ENCODE assay signal across 21 cellular contexts in genomic region chr3:128702391-128702790, GRCh38. TPM values are rescaled to one million over a fixed set of nuclear protein-coding genes. Genes with fewer than 3 reads are reported as not detected.
DNase-seq lines count a peak whose midpoint lies in the region; ATAC-seq and TF ChIP-seq lines count a peak whose summit lies in the region.
"Had no signal": no experiment of that assay in that cellular context is flagged by ENCODE, and none has a peak within 500 bp of the region (broad histone marks: within the 10 kb centered on the region; RNA-seq: fewer than 3 reads in every experiment).

No MANE protein-coding gene starts in this region.

- no peaks in the 10 kb centered on the region for H3K36me3 ChIP-seq in SK-N-SH (replicated peaks in 1 of 2; ENCODE audit: control insufficient read depth in 1 of 2, insufficient read depth in 2 of 2, low read length in 1 of 2)
- H3K36me3 ChIP-seq: Peyer's patch had no signal

- H4K20me1 ChIP-seq in SK-N-SH (ENCODE audit: insufficient read depth) (no peaks in the 10 kb centered on the region), H9 (ENCODE audit: control insufficient read depth, insufficient read depth, insufficient read length) (no peaks in the 10 kb centered on the region)

- H3K4me1 ChIP-seq in SK-N-SH (ENCODE audit: control insufficient read depth in 1 of 2, insufficient read depth in 2 of 2, low read depth in 1 of 2, low read length in 1 of 2), result peaks cover 0 to 16% of the 10 kb centered on the region in 2 experiments; a peak in 2 of 4 replicates
- no peaks in the 10 kb centered on the region for H3K4me1 ChIP-seq in H9 (ENCODE audit: insufficient read depth, low read length)
- H3K4me1 ChIP-seq: Peyer's patch had no signal

- no peak overlapping the region for H3K4me2 ChIP-seq in SK-N-SH
- no peak overlapping the region for H3K4me2 ChIP-seq in H9 (ENCODE audit: insufficient read depth, insufficient read length, low read length)

- H3F3A ChIP-seq in SK-N-SH (replicated peaks; ENCODE audit: insufficient read depth), result no peaks in the 10 kb centered on the region

- no peak overlapping the region for H2BK120ac ChIP-seq in H9 (ENCODE audit: low read depth, low read length, poor library complexity, severe bottlenecking)

- no peaks in the 10 kb centered on the region for H3K36me3 Mint-ChIP-seq in H9 (ENCODE audit: insufficient read depth in 1 of 3, low read depth in 3 of 3)
- H3K36me3 Mint-ChIP-seq: CD4-positive, CD25-positive, alpha-beta regulatory T cell had no signal

- H3K27me3 ChIP-seq in SK-N-SH (ENCODE audit: insufficient read depth) (no peaks in the 10 kb centered on the region), H9 (ENCODE audit: insufficient read depth, low read length) (no peaks in the 10 kb centered on the region)
- H3K27me3 ChIP-seq: Peyer's patch had no signal

- no peak overlapping the region for H4K91ac ChIP-seq in H9 (ENCODE audit: insufficient read length, low read depth, low read length)

- H2BK15ac ChIP-seq in H9 (ENCODE audit: low read depth, low read length), result no peak overlapping the region

- H4K5ac ChIP-seq in H9 (ENCODE audit: insufficient read length, low read depth, low read length), result no peak overlapping the region

- TF ChIP-seq RAD21 in SK-N-SH (IDR thresholded peaks at IDR 0.05; ENCODE audit: low read length), result no peak

- no peaks in the 10 kb centered on the region for H3K79me2 ChIP-seq in SK-N-SH (ENCODE audit: insufficient read depth)
- H3K79me2 ChIP-seq in H9 (ENCODE audit: insufficient read depth, low read length), result no peaks in the 10 kb centered on the region

- peaks cover 6% of the 10 kb centered on the region for H3K23me2 ChIP-seq in H9 (ENCODE audit: insufficient read length, low read depth, low read length, poor library complexity, severe bottlenecking)

- H3K27me3 Mint-ChIP-seq in H9 (ENCODE audit: low read depth), result peaks cover 7% of the 10 kb centered on the region

- H3K4me3 ChIP-seq in SK-N-SH (ENCODE audit: low read depth in 2 of 2, low read length in 1 of 2) (no peak overlapping the region), fibroblast of the aortic adventitia (ENCODE audit: low read depth, low read length) (no peak overlapping the region)
- H3K4me3 ChIP-seq: Peyer's patch had no signal

- H3K4ac ChIP-seq in H9 (ENCODE audit: low read depth, low read length), result no peak overlapping the region

- H2BK5ac ChIP-seq in H9 (ENCODE audit: insufficient read length, low read length), result no peak overlapping the region

- TF ChIP-seq CTCF in SK-N-SH (IDR thresholded peaks at IDR 0.05) (no peak), fibroblast of the aortic adventitia (IDR thresholded peaks at IDR 0.05; ENCODE audit: insufficient read depth, low read length) (no peak), H9 (conservative IDR thresholded peaks at IDR 0.05) (no peak)

- H3K4me3 Mint-ChIP-seq in H9, result no peak overlapping the region
- H3K4me3 Mint-ChIP-seq: CD4-positive, CD25-positive, alpha-beta regulatory T cell had no signal

- H2BK12ac ChIP-seq in H9 (ENCODE audit: insufficient read length, low read depth, low read length), result no peak overlapping the region

- H2AFZ ChIP-seq in SK-N-SH (ENCODE audit: low read depth) (peak overlapping the region; percentile 65; the same call in 1 of the 2 replicates), H9 (ENCODE audit: low read length) (no peak overlapping the region)

- TF ChIP-seq EP300 in SK-N-SH (IDR thresholded peaks at IDR 0.05; ENCODE audit: borderline replicate concordance in 1 of 2, low read depth in 1 of 2, low read length in 1 of 2), result no peak

- H3T11ph ChIP-seq in H9 (ENCODE audit: low read length), result no peak overlapping the region

- no peak overlapping the region for H4K8ac ChIP-seq in H9 (replicated peaks; ENCODE audit: insufficient read length, low read depth, low read length)

- no peak overlapping the region for H2BK20ac ChIP-seq in H9 (ENCODE audit: low read depth, low read length, poor library complexity, severe bottlenecking)

- H3K9me3 ChIP-seq in SK-N-SH, result no peaks in the 10 kb centered on the region
- no peaks in the 10 kb centered on the region for H3K9me3 ChIP-seq in H9 (ENCODE audit: control insufficient read depth, low read depth, low read length)
- H3K9me3 ChIP-seq: Peyer's patch had no signal

- CTCF ChIA-PET in SK-N-SH (lab: Yijun Ruan, JAX), result interaction anchor here (1.2 to 1.5 kb wide), 4 partner anchors 21 to 351 kb away, joined by 3 to 7 read pairs (median 4); no protein-coding TSS in a partner anchor

- H3K23ac ChIP-seq in H9 (ENCODE audit: insufficient read length, low read depth, low read length), result no peak overlapping the region

- H3K9ac ChIP-seq in SK-N-SH, result no peak overlapping the region
- H3K9ac ChIP-seq in H9 (ENCODE audit: extremely low read depth, insufficient read length, low read length), result no peak overlapping the region

- no peaks in the 10 kb centered on the region for H3K9me2 ChIP-seq in SK-N-SH

- POLR2A ChIA-PET in SK-N-SH (lab: Yijun Ruan, JAX), result no interaction called here

- H3K79me1 ChIP-seq in H9 (ENCODE audit: insufficient read depth, low read depth, low read length, poor library complexity, severe bottlenecking), result no peaks in the 10 kb centered on the region

- ATAC-seq in SK-N-SH treated with all-trans-retinoic acid at 6 μM for 48 hours, result no peak
- ATAC-seq in activated CD4-positive, CD25-positive, alpha-beta regulatory T cell treated with anti-CD3 and anti-CD28 coated beads, Interleukin-2, amount 50 U/mL, for 24 hours, result no peak
- ATAC-seq: HCT116 had no signal

- 60% methylated on average over 3 of the region's 3 CpGs for WGBS in SK-N-SH (ENCODE audit: low lambda C conversion rate)
- WGBS in H9 (ENCODE audit: extremely low coverage, insufficient read length, low lambda C conversion rate), result no CpG with 5 or more reads among the region's 3 CpGs

- no peaks in the 10 kb centered on the region for H3K9me3 Mint-ChIP-seq in H9
- H3K9me3 Mint-ChIP-seq: CD4-positive, CD25-positive, alpha-beta regulatory T cell had no signal

- H3K14ac ChIP-seq in H9 (ENCODE audit: insufficient read depth, low read length), result no peak overlapping the region

- no peak overlapping the region for H3K18ac ChIP-seq in H9 (ENCODE audit: insufficient read length, low read depth, low read length)

- H3K4me1 Mint-ChIP-seq in H9, result peaks cover 0 to 5% of the 10 kb centered on the region in 2 experiments; a peak in 1 of 4 replicates

- no peak overlapping the region for H2AK5ac ChIP-seq in H9 (ENCODE audit: insufficient read length, low read length)

- DNase-seq in SK-N-SH (peak; percentile 46), HPDE6-E6E7 (ENCODE audit: extremely low spot score) (peak; percentile 69), fibroblast of the aortic adventitia (ENCODE audit: low read depth) (peak; percentile 40), H9 (no peak), Kasumi-1 (lab: John Stamatoyannopoulos, UW) (no peak), NCI-H1436 treated with DMSO at 0.1 percent for 48 hours (lab: John Stamatoyannopoulos, UW) (no peak)
- DNase-seq: CD4-positive, CD25-positive, alpha-beta regulatory T cell; COR-L47; DMS79 treated with DMSO at 0.1 percent for 48 hours; GOT3; Karpas-422; NCI-H1694 treated with DMSO at 0.1 percent for 48 hours; NCI-H2107; NCI-H510A treated with DMSO at 0.1 percent for 48 hours; NCI-H748 treated with DMSO at 0.1 percent for 48 hours; NK-92 treated with Interleukin-12 subunit alpha and Interleukin-12 subunit beta, amount 100 ng/mL, for 24 hours; Peyer's patch; T-helper 1 cell had no signal

- no peak overlapping the region for H3K56ac ChIP-seq in H9 (ENCODE audit: insufficient read length, low read depth, low read length)

- no peak overlapping the region for H3K27ac Mint-ChIP-seq in H9
- H3K27ac Mint-ChIP-seq: CD4-positive, CD25-positive, alpha-beta regulatory T cell had no signal

- peak overlapping the region in 1 of 2 experiments; percentile 82; a peak in 2 of 4 replicates for H3K27ac ChIP-seq in SK-N-SH (ENCODE audit: low read depth in 2 of 2, low read length in 1 of 2)
- H3K27ac ChIP-seq in H9 (ENCODE audit: insufficient read length, low read depth, low read length), result no peak overlapping the region
- H3K27ac ChIP-seq: Peyer's patch had no signal

TF ChIP-seq in SK-N-SH, 30 proteins besides CTCF, POLR2A, EP300 and RAD21 (continues in another document):
- TF ChIP-seq NRF1 (IDR thresholded peaks at IDR 0.05; ENCODE audit: low read depth, low read length), result no peak
- TF ChIP-seq TAF1 (IDR thresholded peaks at IDR 0.05; ENCODE audit: borderline replicate concordance, low read depth, low read length), result no peak
- TF ChIP-seq, protein P1, sequence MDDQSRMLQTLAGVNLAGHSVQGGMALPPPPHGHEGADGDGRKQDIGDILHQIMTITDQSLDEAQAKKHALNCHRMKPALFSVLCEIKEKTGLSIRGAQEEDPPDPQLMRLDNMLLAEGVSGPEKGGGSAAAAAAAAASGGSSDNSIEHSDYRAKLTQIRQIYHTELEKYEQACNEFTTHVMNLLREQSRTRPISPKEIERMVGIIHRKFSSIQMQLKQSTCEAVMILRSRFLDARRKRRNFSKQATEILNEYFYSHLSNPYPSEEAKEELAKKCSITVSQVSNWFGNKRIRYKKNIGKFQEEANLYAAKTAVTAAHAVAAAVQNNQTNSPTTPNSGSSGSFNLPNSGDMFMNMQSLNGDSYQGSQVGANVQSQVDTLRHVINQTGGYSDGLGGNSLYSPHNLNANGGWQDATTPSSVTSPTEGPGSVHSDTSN (IDR thresholded peaks at IDR 0.05), result no peak
- TF ChIP-seq NFIC (IDR thresholded peaks at IDR 0.05; ENCODE audit: borderline replicate concordance), result no peak

TF ChIP-seq in SK-N-SH treated with all-trans-retinoic acid at 6 μM for 48 hours, 23 proteins besides CTCF, POLR2A, EP300 and RAD21 (continues in another document):
- no peak for TF ChIP-seq CSDC2 (CRISPR knock-in tag; IDR thresholded peaks at IDR 0.05)
- no peak for TF ChIP-seq TOX (CRISPR knock-in tag; IDR thresholded peaks at IDR 0.05; ENCODE audit: borderline replicate concordance)
- TF ChIP-seq BACH2 (CRISPR knock-in tag; IDR thresholded peaks at IDR 0.05; ENCODE audit: borderline replicate concordance), result no peak

RNA-seq across cellular contexts. Expression of gene RAB7A, which starts 23.6 kb away (rescaled TPM):
- 271 and 329 TPM in 2 replicates for polyA plus RNA-seq in SK-N-SH (2012; rRNA removed)
- polyA plus RNA-seq in SK-N-SH (2012; cell fraction: cytosol; rRNA removed), result 329 and 346 TPM in 2 replicates
- polyA plus RNA-seq in SK-N-SH (2012; cell fraction: nucleus; rRNA removed), result 86.6 and 91.2 TPM in 2 replicates
- total RNA-seq in fibroblast of the aortic adventitia (ENCODE audit: low replicate concordance), result 96.8 and 166 TPM in 2 replicates
- total RNA-seq in H9 (2021), result 155 and 169 TPM in 2 replicates

RNA-seq across cellular contexts. Expression of gene RPN1, which starts 51.8 kb away (rescaled TPM):
- polyA plus RNA-seq in SK-N-SH (2012; rRNA removed), result 162 and 183 TPM in 2 replicates
- polyA plus RNA-seq in SK-N-SH (2012; cell fraction: cytosol; rRNA removed), result 140 and 172 TPM in 2 replicates
- 92.3 and 140 TPM in 2 replicates for polyA plus RNA-seq in SK-N-SH (2012; cell fraction: nucleus; rRNA removed)
- total RNA-seq in fibroblast of the aortic adventitia (ENCODE audit: low replicate concordance) (147 and 341 TPM in 2 replicates), H9 (2021) (170 and 174 TPM in 2 replicates)

Comparison
In these comparisons a context has a peak if more than half of its experiments do, and no peak if none do; other contexts are left out.
1. DNase-seq: peak in SK-N-SH (single experiment), HPDE6-E6E7 (single experiment) and fibroblast of the aortic adventitia (single experiment); none in H9 (single experiment), Kasumi-1 (0 of 2) and NCI-H1436 treated with DMSO at 0.1 percent for 48 hours (single experiment).